Comparison of ENCODE assay signal across 14 cellular contexts in genomic region chr15:101427606-101428487, GRCh38.
A peak's percentile ranks its signal among the peaks of the same experiment; 100 is the strongest.
DNase-seq lines count a peak whose midpoint lies in the region.
"Had no signal": no experiment of that assay in that cellular context is flagged by ENCODE, and none has a peak within 500 bp of the region (broad histone marks: within the 10 kb centered on the region; RNA-seq: fewer than 3 reads in every experiment).

No MANE protein-coding gene starts in this region.

- DNase-seq in activated CD8-positive, alpha-beta memory T cell treated with anti-CD3 and anti-CD28 coated beads for 24 hours: peak; percentile 48
- no peak for DNase-seq in activated CD8-positive, alpha-beta memory T cell treated with anti-CD3 and anti-CD28 coated beads, Interleukin-2, amount 50 U/mL, for 4 hours
- DNase-seq in retina (peak; percentile 19), hepatic stellate cell (ENCODE audit: low spot score) (no peak), NCI-H748 (lab: John Stamatoyannopoulos, UW; ENCODE audit: unreplicated experiment) (no peak), DMS 273 treated with DMSO at 0.1 percent for 48 hours (lab: John Stamatoyannopoulos, UW) (no peak)
- DNase-seq: CD8-positive, alpha-beta T cell; NCI-H187 treated with DMSO at 0.1 percent for 48 hours; NCI-H226; NCI-H526; SHP77 had no signal

- H3K27ac ChIP-seq in layer of hippocampus (ENCODE audit: low read depth, low read length): peak overlapping the region; percentile 21
- H3K27ac ChIP-seq: BLaER1 treated with 17β-estradiol and CSF1 and Interleukin-3, amounts not matched to agents 10 nM and 100 nM; SK-N-MC had no signal

- no peaks in the 10 kb centered on the region for H3K27me3 ChIP-seq in layer of hippocampus (ENCODE audit: control insufficient read depth, insufficient read depth, low read length)
- H3K27me3 ChIP-seq: BLaER1 treated with 17β-estradiol and CSF1 and Interleukin-3, amounts not matched to agents 10 nM and 100 nM had no signal

Comparison
In these comparisons a context has a peak if more than half of its experiments do, and no peak if none do; other contexts are left out.
1. DNase-seq: peak in activated CD8-positive, alpha-beta memory T cell treated with anti-CD3 and anti-CD28 coated beads for 24 hours (single experiment) and retina (single experiment); none in activated CD8-positive, alpha-beta memory T cell treated with anti-CD3 and anti-CD28 coated beads, Interleukin-2, amount 50 U/mL, for 4 hours (single experiment), hepatic stellate cell (single experiment), NCI-H748 (single experiment) and DMS 273 treated with DMSO at 0.1 percent for 48 hours (single experiment).